1 cellular context compared by ENCODE assay signal in the genomic region with DNA sequence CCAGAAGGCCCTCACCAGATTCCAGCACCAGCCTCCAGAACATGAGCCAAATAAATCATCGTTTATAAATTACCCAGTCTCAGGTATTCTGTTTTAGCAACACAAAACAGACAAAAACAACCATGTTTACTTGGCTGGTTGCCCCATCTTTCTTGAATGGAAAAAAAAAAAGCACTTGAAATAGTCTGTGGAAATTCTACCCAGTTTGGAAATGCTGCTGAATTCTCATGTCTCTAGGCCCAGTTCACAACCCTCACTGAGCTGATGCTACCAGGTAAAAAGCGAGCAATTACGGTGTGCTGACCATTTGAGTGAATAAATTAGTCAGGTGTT.
A peak's percentile ranks its signal among the peaks of the same experiment; 100 is the strongest.
TF ChIP-seq lines count a peak whose summit lies in the region.

No MANE protein-coding gene starts in this region.

TF ChIP-seq in K562, 482 proteins besides CTCF, POLR2A, EP300 and RAD21:
- no peak for TF ChIP-seq ZNF277 (CRISPR knock-in tag; IDR thresholded peaks at IDR 0.05; ENCODE audit: borderline replicate concordance)
- 0 out of 2 replicates have a peak, but pooled peaks have one; percentile 28 for TF ChIP-seq FOXJ2 (tag; IDR thresholded peaks at IDR 0.05)
- TF ChIP-seq IRF1 (CRISPR knock-in tag; IDR thresholded peaks at IDR 0.05; ENCODE audit: borderline replicate concordance), result no peak
- TF ChIP-seq HDAC2 (IDR thresholded peaks at IDR 0.05), result no peak
- TF ChIP-seq JUN (IDR thresholded peaks at IDR 0.05; ENCODE audit: borderline replicate concordance, low read depth, low read length), result no peak
- TF ChIP-seq JUN (CRISPR knock-in tag; IDR thresholded peaks at IDR 0.05; ENCODE audit: borderline replicate concordance), result no peak
- TF ChIP-seq ZBTB1 (CRISPR knock-in tag; IDR thresholded peaks at IDR 0.05; ENCODE audit: borderline replicate concordance, low read depth), result no peak
